In genomic region chr16:17135439-17135838, GRCh38 we compare ENCODE assay signal across 30 cellular contexts.
"Had no signal": no experiment of that assay in that cellular context is flagged by ENCODE, and none has a peak within 500 bp of the region (broad histone marks: within the 10 kb centered on the region; RNA-seq: fewer than 3 reads in every experiment).

No MANE protein-coding gene starts in this region.

- H3K4me1 ChIP-seq: adrenal gland, ascending aorta, breast epithelium, colonic mucosa, esophagus squamous epithelium had no signal

- H3K9me3 ChIP-seq: adrenal gland, ascending aorta, breast epithelium, colonic mucosa, esophagus squamous epithelium had no signal

- H3K27ac ChIP-seq: adrenal gland, ascending aorta, breast epithelium, cardiac muscle cell, colonic mucosa, epithelial cell of prostate, esophagus squamous epithelium had no signal

- H3K27me3 ChIP-seq: adrenal gland, ascending aorta, breast epithelium, cardiac muscle cell, colonic mucosa, esophagus squamous epithelium had no signal

- H3K36me3 ChIP-seq: breast epithelium, cardiac muscle cell, colonic mucosa had no signal

- ATAC-seq: activated CD4-positive, alpha-beta T cell treated with anti-CD3 and anti-CD28 coated beads for 36 hours; activated CD8-positive, alpha-beta memory T cell treated with anti-CD3 and anti-CD28 coated beads, Interleukin-2, amount 10 ng/mL, durations not matched to agents 7 days and 5 days; activated CD8-positive, alpha-beta T cell treated with anti-CD3 and anti-CD28 coated beads, Interleukin-2, amount 10 ng/mL, durations not matched to agents 7 days and 5 days; activated naive CD8-positive, alpha-beta T cell treated with anti-CD3 and anti-CD28 coated beads, Interleukin-2, amount 50 U/mL, for 24 hours had no signal

- H3K27ac Mint-ChIP-seq: activated CD4-positive, alpha-beta memory T cell treated with anti-CD3 and anti-CD28 coated beads for 36 hours; activated CD4-positive, alpha-beta T cell treated with anti-CD3 and anti-CD28 coated beads for 36 hours; activated CD4-positive, alpha-beta T cell treated with anti-CD3 and anti-CD28 coated beads, Interleukin-2, amount 10 ng/mL, durations not matched to agents 24 days and 14 days; activated CD8-positive, alpha-beta memory T cell treated with anti-CD3 and anti-CD28 coated beads, Interleukin-2, amount 10 ng/mL, durations not matched to agents 7 days and 5 days; activated CD8-positive, alpha-beta T cell treated with anti-CD3 and anti-CD28 coated beads, Interleukin-2, amount 10 ng/mL, durations not matched to agents 7 days and 5 days; activated naive CD4-positive, alpha-beta T cell treated with anti-CD3 and anti-CD28 coated beads for 36 hours; activated naive CD4-positive, alpha-beta T cell treated with anti-CD3 and anti-CD28 coated beads, Interleukin-2, amount 50 U/mL, for 24 hours; activated naive CD8-positive, alpha-beta T cell treated with anti-CD3 and anti-CD28 coated beads for 36 hours; activated naive CD8-positive, alpha-beta T cell treated with anti-CD3 and anti-CD28 coated beads, Interleukin-2, amount 50 U/mL, for 24 hours; activated T-helper 1 cell treated with anti-CD3 and anti-CD28 coated beads, Interleukin-12 subunit alpha, Interleukin-12 subunit beta, Interleukin-2, Interleukin-4 antibody, amounts not matched to agents 30 ng/mL and 10 ng/mL and 1 ng/mL, durations not matched to agents 14 hours and 24 hours and 36 hours; activated T-helper 2 cell treated with anti-CD3 and anti-CD28 coated beads, Interferon-gamma antibody, Interleukin-2, Interleukin-4, amounts not matched to agents 10 μg/mL and 5 μg/mL and 100 μg/mL, durations not matched to agents 14 hours and 24 hours and 36 hours; brain had no signal

- H3K4me3 ChIP-seq: adrenal gland, ascending aorta, breast epithelium, cardiac muscle cell, colonic mucosa, esophagus squamous epithelium had no signal

- H3K27me3 Mint-ChIP-seq: activated CD4-positive, alpha-beta memory T cell treated with anti-CD3 and anti-CD28 coated beads for 36 hours; activated CD4-positive, alpha-beta T cell treated with anti-CD3 and anti-CD28 coated beads for 36 hours; activated CD4-positive, alpha-beta T cell treated with anti-CD3 and anti-CD28 coated beads, Interleukin-2, amount 10 ng/mL, durations not matched to agents 24 days and 14 days; activated CD8-positive, alpha-beta memory T cell treated with anti-CD3 and anti-CD28 coated beads, Interleukin-2, amount 10 ng/mL, durations not matched to agents 7 days and 5 days; activated naive CD4-positive, alpha-beta T cell treated with anti-CD3 and anti-CD28 coated beads, Interleukin-2, amount 50 U/mL, for 24 hours; activated naive CD8-positive, alpha-beta T cell treated with anti-CD3 and anti-CD28 coated beads for 36 hours; activated naive CD8-positive, alpha-beta T cell treated with anti-CD3 and anti-CD28 coated beads, Interleukin-2, amount 50 U/mL, for 24 hours; brain had no signal

- DNase-seq: activated CD4-positive, alpha-beta memory T cell treated with anti-CD3 and anti-CD28 coated beads for 36 hours; activated CD4-positive, alpha-beta T cell treated with anti-CD3 and anti-CD28 coated beads for 36 hours; activated CD4-positive, alpha-beta T cell treated with anti-CD3 and anti-CD28 coated beads, Interleukin-2, amount 10 ng/mL, durations not matched to agents 24 days and 14 days; activated CD4-positive, CD25-positive, alpha-beta regulatory T cell; activated CD4-positive, CD25-positive, alpha-beta regulatory T cell treated with anti-CD3 and anti-CD28 coated beads, Interleukin-2, amount 50 U/mL, for 72 hours; activated CD8-positive, alpha-beta memory T cell treated with anti-CD3 and anti-CD28 coated beads, Interleukin-2, amount 10 ng/mL, durations not matched to agents 7 days and 5 days; activated CD8-positive, alpha-beta memory T cell treated with anti-CD3 and anti-CD28 coated beads, Interleukin-2, amount 50 U/mL, for 4 hours; activated CD8-positive, alpha-beta T cell treated with anti-CD3 and anti-CD28 coated beads, Interleukin-2, amount 10 ng/mL, durations not matched to agents 7 days and 5 days; activated effector memory CD4-positive, alpha-beta T cell treated with anti-CD3 and anti-CD28 coated beads, Interleukin-2, amount 50 U/mL, for 16 hours; activated naive CD4-positive, alpha-beta T cell treated with anti-CD3 and anti-CD28 coated beads for 36 hours; activated naive CD8-positive, alpha-beta T cell treated with anti-CD3 and anti-CD28 coated beads for 36 hours; activated naive CD8-positive, alpha-beta T cell treated with anti-CD3 and anti-CD28 coated beads, Interleukin-2, amount 50 U/mL, for 24 hours; activated T-cell treated with anti-CD3 and anti-CD28 coated beads, Interleukin-2, amount 50 U/mL, for 1 hour; activated T-cell treated with anti-CD3 and anti-CD28 coated beads, Interleukin-2, amount 50 U/mL, for 48 hours; adrenal gland; central memory CD4-positive, alpha-beta T cell; cerebellar nuclear complex; colonic mucosa; effector CD8-positive, alpha-beta T cell; esophagus squamous epithelium; head of caudate nucleus; T-helper 2 cell had no signal

- H3K9me3 Mint-ChIP-seq: activated CD4-positive, alpha-beta memory T cell treated with anti-CD3 and anti-CD28 coated beads for 36 hours; activated CD4-positive, alpha-beta T cell treated with anti-CD3 and anti-CD28 coated beads, Interleukin-2, amount 10 ng/mL, durations not matched to agents 24 days and 14 days; activated naive CD4-positive, alpha-beta T cell treated with anti-CD3 and anti-CD28 coated beads for 36 hours; activated naive CD4-positive, alpha-beta T cell treated with anti-CD3 and anti-CD28 coated beads, Interleukin-2, amount 50 U/mL, for 24 hours; activated naive CD8-positive, alpha-beta T cell treated with anti-CD3 and anti-CD28 coated beads, Interleukin-2, amount 50 U/mL, for 24 hours; activated T-helper 1 cell treated with anti-CD3 and anti-CD28 coated beads, Interleukin-12 subunit alpha, Interleukin-12 subunit beta, Interleukin-2, Interleukin-4 antibody, amounts not matched to agents 30 ng/mL and 10 ng/mL and 1 ng/mL, durations not matched to agents 14 hours and 24 hours and 36 hours; activated T-helper 2 cell treated with anti-CD3 and anti-CD28 coated beads, Interferon-gamma antibody, Interleukin-2, Interleukin-4, amounts not matched to agents 10 μg/mL and 5 μg/mL and 100 μg/mL, durations not matched to agents 14 hours and 24 hours and 36 hours had no signal

- H3K4me3 Mint-ChIP-seq: activated CD4-positive, alpha-beta memory T cell treated with anti-CD3 and anti-CD28 coated beads for 36 hours; activated CD4-positive, alpha-beta T cell treated with anti-CD3 and anti-CD28 coated beads for 36 hours; activated CD4-positive, alpha-beta T cell treated with anti-CD3 and anti-CD28 coated beads, Interleukin-2, amount 10 ng/mL, durations not matched to agents 24 days and 14 days; activated CD8-positive, alpha-beta memory T cell treated with anti-CD3 and anti-CD28 coated beads, Interleukin-2, amount 10 ng/mL, durations not matched to agents 7 days and 5 days; activated CD8-positive, alpha-beta T cell treated with anti-CD3 and anti-CD28 coated beads, Interleukin-2, amount 10 ng/mL, durations not matched to agents 7 days and 5 days; activated naive CD4-positive, alpha-beta T cell treated with anti-CD3 and anti-CD28 coated beads for 36 hours; activated naive CD4-positive, alpha-beta T cell treated with anti-CD3 and anti-CD28 coated beads, Interleukin-2, amount 50 U/mL, for 24 hours; activated naive CD8-positive, alpha-beta T cell treated with anti-CD3 and anti-CD28 coated beads for 36 hours; activated naive CD8-positive, alpha-beta T cell treated with anti-CD3 and anti-CD28 coated beads, Interleukin-2, amount 50 U/mL, for 24 hours; activated T-helper 1 cell treated with anti-CD3 and anti-CD28 coated beads, Interleukin-12 subunit alpha, Interleukin-12 subunit beta, Interleukin-2, Interleukin-4 antibody, amounts not matched to agents 30 ng/mL and 10 ng/mL and 1 ng/mL, durations not matched to agents 14 hours and 24 hours and 36 hours; brain had no signal
